In the genomic region with DNA sequence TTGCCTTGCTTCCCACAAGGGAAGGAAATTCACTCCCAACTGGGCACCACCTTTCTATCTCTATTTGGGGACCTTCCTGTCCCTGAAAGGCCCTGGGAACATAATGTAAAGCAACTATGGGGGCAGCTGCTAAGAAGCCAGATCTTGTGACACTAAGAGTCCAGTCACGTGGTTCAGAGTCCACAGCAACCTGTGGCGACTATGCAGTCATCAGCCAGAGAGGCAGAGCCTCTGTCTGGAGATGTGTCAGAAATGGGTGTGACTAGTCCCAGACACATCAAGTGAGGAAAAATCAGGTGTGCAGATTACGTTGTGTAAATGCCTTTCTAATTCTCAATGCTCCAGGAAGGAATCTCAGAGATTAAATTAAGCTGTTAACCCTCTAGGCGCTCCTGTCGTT, we compare ENCODE assay signal across 9 cellular contexts. TPM values are rescaled to one million over a fixed set of nuclear protein-coding genes. Genes with fewer than 3 reads are reported as not detected.
DNase-seq lines count a peak whose midpoint lies in the region; ATAC-seq and TF ChIP-seq lines count a peak whose summit lies in the region.
"Had no signal": no experiment of that assay in that cellular context is flagged by ENCODE, and none has a peak within 500 bp of the region (broad histone marks: within the 10 kb centered on the region; RNA-seq: fewer than 3 reads in every experiment).

No MANE protein-coding gene starts in this region.

- H3K9me3 ChIP-seq in breast epithelium (peaks cover 7 to 8% of the 10 kb centered on the region in 2 donors), upper lobe of right lung (no peaks in the 10 kb centered on the region)
- H3K9me3 ChIP-seq: gastrocnemius medialis had no signal

- no peak overlapping the region for H3K27ac Mint-ChIP-seq in MCF 10A (ENCODE audit: low read depth, unreplicated experiment)
- H3K27ac Mint-ChIP-seq in T-helper 1 cell treated with Interleukin-12 subunit alpha and Interleukin-12 subunit beta and Interleukin-4 antibody, amounts not matched to agents 30 μg/mL and 1 μg/mL, for 36 hours = no peak overlapping the region

- POLR2A ChIA-PET in MCF 10A (lab: Yijun Ruan, JAX) = interaction anchor here (0.6 to 1.4 kb wide), 2 partner anchors 15 to 109 kb away, joined by 3 read pairs; no protein-coding TSS in a partner anchor

- H3K27me3 Mint-ChIP-seq in MCF 10A (ENCODE audit: insufficient read depth, unreplicated experiment) = peaks cover 3% of the 10 kb centered on the region
- H3K27me3 Mint-ChIP-seq in T-helper 1 cell treated with Interleukin-12 subunit alpha and Interleukin-12 subunit beta and Interleukin-4 antibody, amounts not matched to agents 30 μg/mL and 1 μg/mL, for 36 hours (ENCODE audit: low read depth) = no peaks in the 10 kb centered on the region

- H3K4me3 Mint-ChIP-seq in MCF 10A (ENCODE audit: unreplicated experiment) = peak overlapping the region; percentile 21
- peak overlapping the region; percentile 32 for H3K4me3 Mint-ChIP-seq in T-helper 1 cell treated with Interleukin-12 subunit alpha and Interleukin-12 subunit beta and Interleukin-4 antibody, amounts not matched to agents 30 μg/mL and 1 μg/mL, for 36 hours

- H3K27ac ChIP-seq in breast epithelium = no peak overlapping the region
- no peak overlapping the region for H3K27ac ChIP-seq in foreskin keratinocyte
- no peak overlapping the region for H3K27ac ChIP-seq in upper lobe of right lung
- H3K27ac ChIP-seq: gastrocnemius medialis had no signal

- no TSS peak for BruUV-seq in MCF 10A (replicated peaks; lab: Mats Ljungman, UMichigan)

- H3K27me3 ChIP-seq in breast epithelium (peaks cover 0 to 17% of the 10 kb centered on the region in 2 donors), foreskin keratinocyte (peaks cover 42% of the 10 kb centered on the region), upper lobe of right lung (peaks cover 17% of the 10 kb centered on the region)

- no peaks in the 10 kb centered on the region for H3K9me3 Mint-ChIP-seq in MCF 10A (ENCODE audit: unreplicated experiment)
- H3K9me3 Mint-ChIP-seq in T-helper 1 cell treated with Interleukin-12 subunit alpha and Interleukin-12 subunit beta and Interleukin-4 antibody, amounts not matched to agents 30 μg/mL and 1 μg/mL, for 36 hours = no peaks in the 10 kb centered on the region

- H3K4me3 ChIP-seq in breast epithelium (no peak overlapping the region), upper lobe of right lung (no peak overlapping the region)

- TF ChIP-seq CTCF in MCF 10A (IDR thresholded peaks at IDR 0.05; ENCODE audit: unreplicated experiment) (no peak), breast epithelium (IDR thresholded peaks at IDR 0.05) (no peak), foreskin keratinocyte (conservative IDR thresholded peaks at IDR 0.05) (no peak), upper lobe of right lung (IDR thresholded peaks at IDR 0.05) (no peak)

- no peaks in the 10 kb centered on the region for H3K36me3 Mint-ChIP-seq in MCF 10A (ENCODE audit: insufficient read depth, unreplicated experiment)
- peaks cover 6% of the 10 kb centered on the region for H3K36me3 Mint-ChIP-seq in T-helper 1 cell treated with Interleukin-12 subunit alpha and Interleukin-12 subunit beta and Interleukin-4 antibody, amounts not matched to agents 30 μg/mL and 1 μg/mL, for 36 hours (ENCODE audit: low read depth)

- H3K4me1 ChIP-seq in breast epithelium (no peaks in the 10 kb centered on the region), foreskin keratinocyte (no peaks in the 10 kb centered on the region), upper lobe of right lung (no peaks in the 10 kb centered on the region)

- H3K36me3 ChIP-seq in breast epithelium (no peaks in the 10 kb centered on the region), upper lobe of right lung (no peaks in the 10 kb centered on the region)
- H3K36me3 ChIP-seq: gastrocnemius medialis had no signal

- peaks cover 4% of the 10 kb centered on the region for H3K4me1 Mint-ChIP-seq in MCF 10A (ENCODE audit: insufficient read depth, unreplicated experiment)
- peaks cover 55% of the 10 kb centered on the region for H3K4me1 Mint-ChIP-seq in T-helper 1 cell treated with Interleukin-12 subunit alpha and Interleukin-12 subunit beta and Interleukin-4 antibody, amounts not matched to agents 30 μg/mL and 1 μg/mL, for 36 hours (ENCODE audit: low read depth)

- ATAC-seq in foreskin keratinocyte (peak; percentile 74), upper lobe of right lung (peak; percentile 31), GM19467 (IDR thresholded peaks at IDR 0.05; ENCODE audit: unreplicated experiment) (no peak), HG02763 (IDR thresholded peaks at IDR 0.05; ENCODE audit: unreplicated experiment) (no peak), GM21423 (IDR thresholded peaks at IDR 0.05; ENCODE audit: unreplicated experiment) (no peak)

- DNase-seq in MCF 10A (ENCODE audit: unreplicated experiment) (peak; percentile 16), breast epithelium (ENCODE audit: low spot score in 2 of 2) (no peak), foreskin keratinocyte (peak; percentile 22 to 65), upper lobe of right lung (no peak)

- CTCF ChIA-PET in MCF 10A (lab: Yijun Ruan, JAX) = interaction anchor here (1.0 to 2.2 kb wide), 7 partner anchors 9 to 478 kb away, joined by 3 to 8 read pairs (median 4); no protein-coding TSS in a partner anchor

- intact Hi-C loops in MCF 10A (cut with micrococcal nuclease) = loop anchor here (2.0 kb wide), 1 partner anchor 104 kb away; no protein-coding TSS in a partner anchor
- intact Hi-C loops in breast epithelium (cut with DNase I; ENCODE audit: low total_unique reads) = no loop called here
- intact Hi-C loops in upper lobe of right lung (cut with DNase I) = loop anchor here (10.0 kb wide), 1 partner anchor 72 kb away; no protein-coding TSS in a partner anchor

- no peak for TF ChIP-seq POLR2A in breast epithelium (IDR thresholded peaks at IDR 0.05)

RNA-seq across cellular contexts. Expression of gene SKAP1, which starts 26.6 kb away (rescaled TPM):
- total RNA-seq in MCF 10A (2022) (not detected in 2 replicates), breast epithelium (1 to 10 TPM; 1.1 to 7.5 (median 5.9) TPM), foreskin keratinocyte (not detected in 2 replicates), upper lobe of right lung (5.1 TPM)
- polyA plus RNA-seq in foreskin keratinocyte = not detected in 2 replicates
- total RNA-seq: gastrocnemius medialis had no signal

Comparison
In these comparisons a context has a peak if more than half of its experiments do, and no peak if none do; other contexts are left out.
1. DNase-seq: peak in MCF 10A (single experiment) and foreskin keratinocyte (2 of 2); none in breast epithelium (0 of 2) and upper lobe of right lung (single experiment).
2. ATAC-seq: peak in foreskin keratinocyte (single experiment) and upper lobe of right lung (single experiment); none in GM19467 (single experiment), HG02763 (single experiment) and GM21423 (single experiment).